In genomic region chr4:17315459-17315858, GRCh38 we compare ENCODE assay signal across 16 cellular contexts.
"Had no signal": no experiment of that assay in that cellular context is flagged by ENCODE, and none has a peak within 500 bp of the region (broad histone marks: within the 10 kb centered on the region; RNA-seq: fewer than 3 reads in every experiment).

No MANE protein-coding gene starts in this region.

- H3K4me1 ChIP-seq: spleen had no signal

- H3K4me3 ChIP-seq: lung, spleen, thoracic aorta had no signal

- H3K9me3 ChIP-seq: thoracic aorta had no signal

- H3K27me3 ChIP-seq: spleen had no signal

- H3K27ac ChIP-seq: epithelial cell of prostate, spleen, thoracic aorta had no signal

- DNase-seq: activated CD4-positive, alpha-beta T cell treated with anti-CD3 and anti-CD28 coated beads for 36 hours; activated CD4-positive, alpha-beta T cell treated with anti-CD3 and anti-CD28 coated beads, Interleukin-2, amount 50 U/mL, for 48 hours; activated naive CD4-positive, alpha-beta T cell; activated naive CD8-positive, alpha-beta T cell treated with anti-CD3 and anti-CD28 coated beads, Interleukin-2, amount 10 ng/mL, durations not matched to agents 7 days and 5 days; amygdala; effector memory CD8-positive, alpha-beta T cell; foreskin fibroblast; occipital lobe; posterior cingulate gyrus; spleen; stimulated activated naive B cell treated with anti-CD40 and anti-IgM and Interleukin-4, amounts not matched to agents 10 μg/mL and 1 μg/mL and 100 μg/mL, for 72 hours had no signal

- ATAC-seq: activated CD4-positive, alpha-beta T cell treated with anti-CD3 and anti-CD28 coated beads for 36 hours; effector memory CD8-positive, alpha-beta T cell; stimulated activated naive B cell treated with anti-CD40 and anti-IgM and Interleukin-4, amounts not matched to agents 10 μg/mL and 1 μg/mL and 100 μg/mL, for 72 hours; WTC11 had no signal

- H3K36me3 ChIP-seq: spleen, thoracic aorta had no signal

- FAIRE-seq: TTC549 had no signal
